1 cellular context compared by ENCODE assay signal in genomic region chr4:73413294-73413755, GRCh38.
A peak's percentile ranks its signal among the peaks of the same experiment; 100 is the strongest.
TF ChIP-seq lines count a peak whose summit lies in the region.

No MANE protein-coding gene starts in this region.

TF ChIP-seq in HepG2, 621 proteins besides CTCF, POLR2A, EP300 and RAD21 (continued from another document and continues in another):
- no peak for TF ChIP-seq IKZF5 (CRISPR knock-in tag; IDR thresholded peaks at IDR 0.05)
- 0 out of 2 replicates have a peak, but pooled peaks have one; percentile 23 for TF ChIP-seq NKX3-1 (CRISPR knock-in tag; IDR thresholded peaks at IDR 0.05)
- no peak for TF ChIP-seq SIX1 (CRISPR knock-in tag; IDR thresholded peaks at IDR 0.05; ENCODE audit: borderline replicate concordance)
- 0 out of 2 replicates have a peak, but pooled peaks have one; percentile 29 for TF ChIP-seq TOPORS (CRISPR knock-in tag; IDR thresholded peaks at IDR 0.05)
- no peak for TF ChIP-seq HHEX (CRISPR knock-in tag; IDR thresholded peaks at IDR 0.05)
- TF ChIP-seq ISL2 (CRISPR knock-in tag; IDR thresholded peaks at IDR 0.05): 0 out of 2 replicates have a peak, but pooled peaks have one; percentile 25
- no peak for TF ChIP-seq ZNF629 (CRISPR knock-in tag; conservative IDR thresholded peaks at IDR 0.05)
- TF ChIP-seq MTF1 (CRISPR knock-in tag; IDR thresholded peaks at IDR 0.05): peak; percentile 33; the same call in 1 of the 2 replicates
- no peak for TF ChIP-seq KDM4B (CRISPR knock-in tag; IDR thresholded peaks at IDR 0.05)
- TF ChIP-seq NRL (CRISPR knock-in tag; IDR thresholded peaks at IDR 0.05; ENCODE audit: borderline replicate concordance): no peak
- TF ChIP-seq RFX5 (IDR thresholded peaks at IDR 0.05; ENCODE audit: low read depth, low read length): no peak
- TF ChIP-seq, protein P1, sequence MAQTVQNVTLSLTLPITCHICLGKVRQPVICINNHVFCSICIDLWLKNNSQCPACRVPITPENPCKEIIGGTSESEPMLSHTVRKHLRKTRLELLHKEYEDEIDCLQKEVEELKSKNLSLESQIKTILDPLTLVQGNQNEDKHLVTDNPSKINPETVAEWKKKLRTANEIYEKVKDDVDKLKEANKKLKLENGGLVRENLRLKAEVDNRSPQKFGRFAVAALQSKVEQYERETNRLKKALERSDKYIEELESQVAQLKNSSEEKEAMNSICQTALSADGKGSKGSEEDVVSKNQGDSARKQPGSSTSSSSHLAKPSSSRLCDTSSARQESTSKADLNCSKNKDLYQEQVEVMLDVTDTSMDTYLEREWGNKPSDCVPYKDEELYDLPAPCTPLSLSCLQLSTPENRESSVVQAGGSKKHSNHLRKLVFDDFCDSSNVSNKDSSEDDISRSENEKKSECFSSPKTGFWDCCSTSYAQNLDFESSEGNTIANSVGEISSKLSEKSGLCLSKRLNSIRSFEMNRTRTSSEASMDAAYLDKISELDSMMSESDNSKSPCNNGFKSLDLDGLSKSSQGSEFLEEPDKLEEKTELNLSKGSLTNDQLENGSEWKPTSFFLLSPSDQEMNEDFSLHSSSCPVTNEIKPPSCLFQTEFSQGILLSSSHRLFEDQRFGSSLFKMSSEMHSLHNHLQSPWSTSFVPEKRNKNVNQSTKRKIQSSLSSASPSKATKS (CRISPR knock-in tag; IDR thresholded peaks at IDR 0.05): 0 out of 2 replicates have a peak, but pooled peaks have one; percentile 1
- TF ChIP-seq ATM (IDR thresholded peaks at IDR 0.05; ENCODE audit: borderline replicate concordance): no peak
- no peak for TF ChIP-seq KMT2B (CRISPR knock-in tag; IDR thresholded peaks at IDR 0.05)
- no peak for TF ChIP-seq NFYC (CRISPR knock-in tag; IDR thresholded peaks at IDR 0.05)
- no peak for TF ChIP-seq ZNF7 (CRISPR knock-in tag; IDR thresholded peaks at IDR 0.05)
- no peak; the same call in 1 of the 2 replicates for TF ChIP-seq REPIN1 (CRISPR knock-in tag; IDR thresholded peaks at IDR 0.05; ENCODE audit: borderline replicate concordance, low read depth)
- peak; percentile 51; the same call in 1 of the 2 replicates for TF ChIP-seq ZNF777 (CRISPR knock-in tag; IDR thresholded peaks at IDR 0.05)
- TF ChIP-seq POLR2AphosphoS2 (IDR thresholded peaks at IDR 0.05; ENCODE audit: low read depth, low read length): no peak
- TF ChIP-seq, protein P2, sequence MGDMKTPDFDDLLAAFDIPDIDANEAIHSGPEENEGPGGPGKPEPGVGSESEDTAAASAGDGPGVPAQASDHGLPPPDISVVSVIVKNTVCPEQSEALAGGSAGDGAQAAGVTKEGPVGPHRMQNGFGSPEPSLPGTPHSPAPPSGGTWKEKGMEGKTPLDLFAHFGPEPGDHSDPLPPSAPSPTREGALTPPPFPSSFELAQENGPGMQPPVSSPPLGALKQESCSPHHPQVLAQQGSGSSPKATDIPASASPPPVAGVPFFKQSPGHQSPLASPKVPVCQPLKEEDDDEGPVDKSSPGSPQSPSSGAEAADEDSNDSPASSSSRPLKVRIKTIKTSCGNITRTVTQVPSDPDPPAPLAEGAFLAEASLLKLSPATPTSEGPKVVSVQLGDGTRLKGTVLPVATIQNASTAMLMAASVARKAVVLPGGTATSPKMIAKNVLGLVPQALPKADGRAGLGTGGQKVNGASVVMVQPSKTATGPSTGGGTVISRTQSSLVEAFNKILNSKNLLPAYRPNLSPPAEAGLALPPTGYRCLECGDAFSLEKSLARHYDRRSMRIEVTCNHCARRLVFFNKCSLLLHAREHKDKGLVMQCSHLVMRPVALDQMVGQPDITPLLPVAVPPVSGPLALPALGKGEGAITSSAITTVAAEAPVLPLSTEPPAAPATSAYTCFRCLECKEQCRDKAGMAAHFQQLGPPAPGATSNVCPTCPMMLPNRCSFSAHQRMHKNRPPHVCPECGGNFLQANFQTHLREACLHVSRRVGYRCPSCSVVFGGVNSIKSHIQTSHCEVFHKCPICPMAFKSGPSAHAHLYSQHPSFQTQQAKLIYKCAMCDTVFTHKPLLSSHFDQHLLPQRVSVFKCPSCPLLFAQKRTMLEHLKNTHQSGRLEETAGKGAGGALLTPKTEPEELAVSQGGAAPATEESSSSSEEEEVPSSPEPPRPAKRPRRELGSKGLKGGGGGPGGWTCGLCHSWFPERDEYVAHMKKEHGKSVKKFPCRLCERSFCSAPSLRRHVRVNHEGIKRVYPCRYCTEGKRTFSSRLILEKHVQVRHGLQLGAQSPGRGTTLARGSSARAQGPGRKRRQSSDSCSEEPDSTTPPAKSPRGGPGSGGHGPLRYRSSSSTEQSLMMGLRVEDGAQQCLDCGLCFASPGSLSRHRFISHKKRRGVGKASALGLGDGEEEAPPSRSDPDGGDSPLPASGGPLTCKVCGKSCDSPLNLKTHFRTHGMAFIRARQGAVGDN (CRISPR knock-in tag; IDR thresholded peaks at IDR 0.05): no peak
- no peak for TF ChIP-seq SRSF9 (IDR thresholded peaks at IDR 0.05; ENCODE audit: borderline replicate concordance, insufficient read depth, low read depth, low read length, poor library complexity, severe bottlenecking)
- TF ChIP-seq, protein P3, sequence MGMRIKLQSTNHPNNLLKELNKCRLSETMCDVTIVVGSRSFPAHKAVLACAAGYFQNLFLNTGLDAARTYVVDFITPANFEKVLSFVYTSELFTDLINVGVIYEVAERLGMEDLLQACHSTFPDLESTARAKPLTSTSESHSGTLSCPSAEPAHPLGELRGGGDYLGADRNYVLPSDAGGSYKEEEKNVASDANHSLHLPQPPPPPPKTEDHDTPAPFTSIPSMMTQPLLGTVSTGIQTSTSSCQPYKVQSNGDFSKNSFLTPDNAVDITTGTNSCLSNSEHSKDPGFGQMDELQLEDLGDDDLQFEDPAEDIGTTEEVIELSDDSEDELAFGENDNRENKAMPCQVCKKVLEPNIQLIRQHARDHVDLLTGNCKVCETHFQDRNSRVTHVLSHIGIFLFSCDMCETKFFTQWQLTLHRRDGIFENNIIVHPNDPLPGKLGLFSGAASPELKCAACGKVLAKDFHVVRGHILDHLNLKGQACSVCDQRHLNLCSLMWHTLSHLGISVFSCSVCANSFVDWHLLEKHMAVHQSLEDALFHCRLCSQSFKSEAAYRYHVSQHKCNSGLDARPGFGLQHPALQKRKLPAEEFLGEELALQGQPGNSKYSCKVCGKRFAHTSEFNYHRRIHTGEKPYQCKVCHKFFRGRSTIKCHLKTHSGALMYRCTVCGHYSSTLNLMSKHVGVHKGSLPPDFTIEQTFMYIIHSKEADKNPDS (CRISPR knock-in tag; IDR thresholded peaks at IDR 0.05): no peak
- TF ChIP-seq ZBTB7B (CRISPR knock-in tag; IDR thresholded peaks at IDR 0.05): no peak
- no peak for TF ChIP-seq ZNF703 (CRISPR knock-in tag; IDR thresholded peaks at IDR 0.05; ENCODE audit: borderline replicate concordance)
- no peak for TF ChIP-seq TAF15 (IDR thresholded peaks at IDR 0.05; ENCODE audit: low read depth, low read length, poor library complexity, severe bottlenecking)
- no peak for TF ChIP-seq ZNF136 (CRISPR knock-in tag; IDR thresholded peaks at IDR 0.05; ENCODE audit: low read depth)
- 0 out of 2 replicates have a peak, but pooled peaks have one; percentile 26 for TF ChIP-seq HOXD1 (CRISPR knock-in tag; IDR thresholded peaks at IDR 0.05)
- no peak for TF ChIP-seq GFI1 (CRISPR knock-in tag; IDR thresholded peaks at IDR 0.05; ENCODE audit: borderline replicate concordance)
- no peak for TF ChIP-seq DZIP1 (CRISPR knock-in tag; IDR thresholded peaks at IDR 0.05)
- TF ChIP-seq FOXJ3 (CRISPR knock-in tag; IDR thresholded peaks at IDR 0.05; ENCODE audit: borderline replicate concordance): 0 out of 2 replicates have a peak, but pooled peaks have one; percentile 43
- TF ChIP-seq ZNF33B (CRISPR knock-in tag; IDR thresholded peaks at IDR 0.05): no peak
- TF ChIP-seq ZNF773 (CRISPR knock-in tag; IDR thresholded peaks at IDR 0.05; ENCODE audit: borderline replicate concordance): no peak
- TF ChIP-seq HNRNPLL (IDR thresholded peaks at IDR 0.05; ENCODE audit: low read depth, low read length, poor library complexity, severe bottlenecking): no peak
- TF ChIP-seq ZNF605 (CRISPR knock-in tag; IDR thresholded peaks at IDR 0.05): no peak
- TF ChIP-seq ZNF224 (CRISPR knock-in tag; IDR thresholded peaks at IDR 0.05): no peak
- no peak for TF ChIP-seq ZNF564 (CRISPR knock-in tag; IDR thresholded peaks at IDR 0.05)
- TF ChIP-seq NFE2L1 (CRISPR knock-in tag; IDR thresholded peaks at IDR 0.05; ENCODE audit: borderline replicate concordance): no peak
- TF ChIP-seq, protein P4, sequence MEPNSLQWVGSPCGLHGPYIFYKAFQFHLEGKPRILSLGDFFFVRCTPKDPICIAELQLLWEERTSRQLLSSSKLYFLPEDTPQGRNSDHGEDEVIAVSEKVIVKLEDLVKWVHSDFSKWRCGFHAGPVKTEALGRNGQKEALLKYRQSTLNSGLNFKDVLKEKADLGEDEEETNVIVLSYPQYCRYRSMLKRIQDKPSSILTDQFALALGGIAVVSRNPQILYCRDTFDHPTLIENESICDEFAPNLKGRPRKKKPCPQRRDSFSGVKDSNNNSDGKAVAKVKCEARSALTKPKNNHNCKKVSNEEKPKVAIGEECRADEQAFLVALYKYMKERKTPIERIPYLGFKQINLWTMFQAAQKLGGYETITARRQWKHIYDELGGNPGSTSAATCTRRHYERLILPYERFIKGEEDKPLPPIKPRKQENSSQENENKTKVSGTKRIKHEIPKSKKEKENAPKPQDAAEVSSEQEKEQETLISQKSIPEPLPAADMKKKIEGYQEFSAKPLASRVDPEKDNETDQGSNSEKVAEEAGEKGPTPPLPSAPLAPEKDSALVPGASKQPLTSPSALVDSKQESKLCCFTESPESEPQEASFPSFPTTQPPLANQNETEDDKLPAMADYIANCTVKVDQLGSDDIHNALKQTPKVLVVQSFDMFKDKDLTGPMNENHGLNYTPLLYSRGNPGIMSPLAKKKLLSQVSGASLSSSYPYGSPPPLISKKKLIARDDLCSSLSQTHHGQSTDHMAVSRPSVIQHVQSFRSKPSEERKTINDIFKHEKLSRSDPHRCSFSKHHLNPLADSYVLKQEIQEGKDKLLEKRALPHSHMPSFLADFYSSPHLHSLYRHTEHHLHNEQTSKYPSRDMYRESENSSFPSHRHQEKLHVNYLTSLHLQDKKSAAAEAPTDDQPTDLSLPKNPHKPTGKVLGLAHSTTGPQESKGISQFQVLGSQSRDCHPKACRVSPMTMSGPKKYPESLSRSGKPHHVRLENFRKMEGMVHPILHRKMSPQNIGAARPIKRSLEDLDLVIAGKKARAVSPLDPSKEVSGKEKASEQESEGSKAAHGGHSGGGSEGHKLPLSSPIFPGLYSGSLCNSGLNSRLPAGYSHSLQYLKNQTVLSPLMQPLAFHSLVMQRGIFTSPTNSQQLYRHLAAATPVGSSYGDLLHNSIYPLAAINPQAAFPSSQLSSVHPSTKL (CRISPR knock-in tag; IDR thresholded peaks at IDR 0.05): peak; percentile 19; the same call in 1 of the 2 replicates
- TF ChIP-seq ZNF431 (CRISPR knock-in tag; IDR thresholded peaks at IDR 0.05; ENCODE audit: borderline replicate concordance, low read depth): no peak
- no peak for TF ChIP-seq STAG1 (CRISPR knock-in tag; IDR thresholded peaks at IDR 0.05)
- 0 out of 2 replicates have a peak, but pooled peaks have one; percentile 31 for TF ChIP-seq ZFAT (CRISPR knock-in tag; conservative IDR thresholded peaks at IDR 0.05)
- TF ChIP-seq NFYB (CRISPR knock-in tag; IDR thresholded peaks at IDR 0.05): no peak
- no peak for TF ChIP-seq NR0B2 (CRISPR knock-in tag; IDR thresholded peaks at IDR 0.05)
- no peak for TF ChIP-seq YY1 (IDR thresholded peaks at IDR 0.05; ENCODE audit: insufficient read depth, insufficient replicate concordance, low read depth, low read length)
- no peak for TF ChIP-seq ZNF121 (CRISPR knock-in tag; IDR thresholded peaks at IDR 0.05)
- TF ChIP-seq SIX4 (CRISPR knock-in tag; IDR thresholded peaks at IDR 0.05): no peak
- no peak for TF ChIP-seq XBP1 (CRISPR knock-in tag; IDR thresholded peaks at IDR 0.05)
- TF ChIP-seq ZNF138 (CRISPR knock-in tag; IDR thresholded peaks at IDR 0.05; ENCODE audit: low read depth): no peak
- TF ChIP-seq ZNF720 (CRISPR knock-in tag; IDR thresholded peaks at IDR 0.05): no peak
- TF ChIP-seq, protein P5, sequence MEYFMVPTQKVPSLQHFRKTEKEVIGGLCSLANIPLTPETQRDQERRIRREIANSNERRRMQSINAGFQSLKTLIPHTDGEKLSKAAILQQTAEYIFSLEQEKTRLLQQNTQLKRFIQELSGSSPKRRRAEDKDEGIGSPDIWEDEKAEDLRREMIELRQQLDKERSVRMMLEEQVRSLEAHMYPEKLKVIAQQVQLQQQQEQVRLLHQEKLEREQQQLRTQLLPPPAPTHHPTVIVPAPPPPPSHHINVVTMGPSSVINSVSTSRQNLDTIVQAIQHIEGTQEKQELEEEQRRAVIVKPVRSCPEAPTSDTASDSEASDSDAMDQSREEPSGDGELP (IDR thresholded peaks at IDR 0.05; ENCODE audit: borderline replicate concordance, low read depth): no peak
- TF ChIP-seq ZNF160 (CRISPR knock-in tag; IDR thresholded peaks at IDR 0.05): no peak
